13 cellular contexts compared by ENCODE assay signal in the genomic region with DNA sequence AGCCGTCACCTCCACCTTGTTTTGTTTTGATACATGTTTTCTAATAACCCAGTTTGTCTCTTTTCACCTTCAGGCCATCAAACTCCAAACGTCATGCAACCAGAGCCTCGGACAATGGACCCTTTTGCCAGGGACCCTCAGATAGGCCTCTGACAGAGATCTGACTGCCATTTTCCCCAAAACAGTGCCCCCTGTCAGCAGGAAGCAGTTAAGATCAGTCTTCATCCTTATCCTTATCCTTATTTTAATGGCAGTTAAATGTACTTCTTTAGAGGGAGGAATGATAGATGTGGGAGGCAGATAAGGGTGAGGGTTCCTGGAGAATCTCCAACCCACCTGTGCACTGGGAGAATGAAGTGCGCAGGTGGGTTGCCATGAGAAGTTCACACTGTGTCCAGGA.
A peak's percentile ranks its signal among the peaks of the same experiment; 100 is the strongest.
DNase-seq lines count a peak whose midpoint lies in the region; ATAC-seq and TF ChIP-seq lines count a peak whose summit lies in the region.
"Had no signal": no experiment of that assay in that cellular context is flagged by ENCODE, and none has a peak within 500 bp of the region (broad histone marks: within the 10 kb centered on the region; RNA-seq: fewer than 3 reads in every experiment).

No MANE protein-coding gene starts in this region.

- no peak overlapping the region for H3K4ac ChIP-seq in H9 (ENCODE audit: low read depth, low read length)

- no peak overlapping the region for H2BK120ac ChIP-seq in H9 (ENCODE audit: low read depth, low read length, poor library complexity, severe bottlenecking)

- peak; percentile 55 for TF ChIP-seq CTCF in H9 (conservative IDR thresholded peaks at IDR 0.05)
- no peak for TF ChIP-seq CTCF in WTC11 (IDR thresholded peaks at IDR 0.05)
- TF ChIP-seq CTCF in nephron progenitor cell (IDR thresholded peaks at IDR 0.05), result no peak
- no peak for TF ChIP-seq CTCF in psoas muscle (IDR thresholded peaks at IDR 0.05)

- H3K36me3 Mint-ChIP-seq in H9 (ENCODE audit: insufficient read depth in 1 of 3, low read depth in 3 of 3), result peaks cover 0 to 9% (median 6%) of the 10 kb centered on the region in 3 experiments; a peak in 3 of 7 replicates
- peaks cover 13% of the 10 kb centered on the region for H3K36me3 Mint-ChIP-seq in WTC11
- H3K36me3 Mint-ChIP-seq in nephron progenitor cell (ENCODE audit: low read depth), result peaks cover 4% of the 10 kb centered on the region
- H3K36me3 Mint-ChIP-seq: CD14-positive monocyte had no signal

- ATAC-seq in WTC11 (peak; percentile 53; the same call in 1 of the 2 replicates), psoas muscle (no peak)

- no peak overlapping the region for H2BK15ac ChIP-seq in H9 (ENCODE audit: low read depth, low read length)

- no peak overlapping the region for H2BK12ac ChIP-seq in H9 (ENCODE audit: insufficient read length, low read depth, low read length)

- H3K4me3 ChIP-seq in psoas muscle, result no peak overlapping the region

- H3K4me1 ChIP-seq in H9 (ENCODE audit: insufficient read depth, low read length) (no peaks in the 10 kb centered on the region), psoas muscle (no peaks in the 10 kb centered on the region)

- H3K79me1 ChIP-seq in H9 (ENCODE audit: insufficient read depth, low read depth, low read length, poor library complexity, severe bottlenecking), result no peaks in the 10 kb centered on the region

- H3K4me2 ChIP-seq in H9 (ENCODE audit: insufficient read depth, insufficient read length, low read length), result no peak overlapping the region

- H2BK20ac ChIP-seq in H9 (ENCODE audit: low read depth, low read length, poor library complexity, severe bottlenecking), result no peak overlapping the region

- no peak overlapping the region for H3K14ac ChIP-seq in H9 (ENCODE audit: insufficient read depth, low read length)

- H2AK5ac ChIP-seq in H9 (ENCODE audit: insufficient read length, low read length), result no peak overlapping the region

- DNase-seq in H9 (peak; percentile 31), WTC11 (ENCODE audit: low spot score) (peak; percentile 14), nephron progenitor cell (no peak), psoas muscle (no peak), NCI-H69 (lab: John Stamatoyannopoulos, UW) (no peak)
- DNase-seq in stimulated activated CD4-positive, alpha-beta T cell treated with anti-CD3 and anti-CD28 coated beads, Interleukin-4, amount 100 ng/mL, for 4 hours, result no peak
- DNase-seq: AML-193; CD4-positive, alpha-beta memory T cell; DMS153; DMS79; GDM1; KG1 had no signal

- no peak overlapping the region for H2BK5ac ChIP-seq in H9 (ENCODE audit: insufficient read length, low read length)

- H3K4me1 Mint-ChIP-seq in H9, result no peaks in the 10 kb centered on the region
- H3K4me1 Mint-ChIP-seq in WTC11, result no peaks in the 10 kb centered on the region
- no peaks in the 10 kb centered on the region for H3K4me1 Mint-ChIP-seq in nephron progenitor cell
- H3K4me1 Mint-ChIP-seq: CD14-positive monocyte; CD4-positive, alpha-beta memory T cell had no signal

- no peak overlapping the region for H4K8ac ChIP-seq in H9 (replicated peaks; ENCODE audit: insufficient read length, low read depth, low read length)

- WGBS in H9 (ENCODE audit: extremely low coverage, insufficient read length, low lambda C conversion rate), result no CpG with 5 or more reads among the region's 4 CpGs
- 79 to 89% (median 86%) methylated on average over 4 of the region's 4 CpGs for WGBS in psoas muscle, 3 donors

- H3K27me3 Mint-ChIP-seq in H9 (ENCODE audit: low read depth) (no peaks in the 10 kb centered on the region), WTC11 (ENCODE audit: low read depth) (no peaks in the 10 kb centered on the region; the same call in 1 of the 2 replicates), nephron progenitor cell (ENCODE audit: low read depth, poor library complexity) (no peaks in the 10 kb centered on the region)
- H3K27me3 Mint-ChIP-seq: CD4-positive, alpha-beta memory T cell had no signal

- H3K9me3 ChIP-seq in H9 (ENCODE audit: control insufficient read depth, low read depth, low read length), result no peaks in the 10 kb centered on the region
- peaks cover 9% of the 10 kb centered on the region for H3K9me3 ChIP-seq in psoas muscle

- H3K27ac ChIP-seq in H9 (ENCODE audit: insufficient read length, low read depth, low read length), result no peak overlapping the region
- no peak overlapping the region for H3K27ac ChIP-seq in psoas muscle

- intact Hi-C loops in psoas muscle (cut with DNase I), result no loop called here

- no peak overlapping the region for H4K5ac ChIP-seq in H9 (ENCODE audit: insufficient read length, low read depth, low read length)

- H3K18ac ChIP-seq in H9 (ENCODE audit: insufficient read length, low read depth, low read length), result no peak overlapping the region

- no peak overlapping the region for H3K56ac ChIP-seq in H9 (ENCODE audit: insufficient read length, low read depth, low read length)

- H3K4me3 Mint-ChIP-seq in H9, result no peak overlapping the region
- no peak overlapping the region for H3K4me3 Mint-ChIP-seq in WTC11
- H3K4me3 Mint-ChIP-seq in nephron progenitor cell, result no peak overlapping the region
- H3K4me3 Mint-ChIP-seq: CD14-positive monocyte; CD4-positive, alpha-beta memory T cell had no signal

- peaks cover 16 to 17% of the 10 kb centered on the region in 2 experiments; a peak in 3 of 5 replicates for H3K9me3 Mint-ChIP-seq in H9
- peaks cover 40% of the 10 kb centered on the region for H3K9me3 Mint-ChIP-seq in WTC11
- peaks cover 35% of the 10 kb centered on the region for H3K9me3 Mint-ChIP-seq in nephron progenitor cell

- no peaks in the 10 kb centered on the region for H3K79me2 ChIP-seq in H9 (ENCODE audit: insufficient read depth, low read length)

- no peaks in the 10 kb centered on the region for H3K27me3 ChIP-seq in H9 (ENCODE audit: insufficient read depth, low read length)
- H3K27me3 ChIP-seq in psoas muscle (ENCODE audit: insufficient read depth in 3 of 3, low read length in 2 of 3), result no peaks in the 10 kb centered on the region

- no peak overlapping the region for H2AFZ ChIP-seq in H9 (ENCODE audit: low read length)

- H3K9ac ChIP-seq in H9 (ENCODE audit: extremely low read depth, insufficient read length, low read length), result no peak overlapping the region

- no peak overlapping the region for H4K91ac ChIP-seq in H9 (ENCODE audit: insufficient read length, low read depth, low read length)

- H3T11ph ChIP-seq in H9 (ENCODE audit: low read length), result no peak overlapping the region

- CTCF ChIA-PET in WTC11 (lab: Charles Lee), result no interaction called here

- no peaks in the 10 kb centered on the region for H4K20me1 ChIP-seq in H9 (ENCODE audit: control insufficient read depth, insufficient read depth, insufficient read length)

- no peak overlapping the region for H3K27ac Mint-ChIP-seq in H9
- no peak overlapping the region for H3K27ac Mint-ChIP-seq in WTC11
- peak overlapping the region; percentile 36 for H3K27ac Mint-ChIP-seq in nephron progenitor cell
- H3K27ac Mint-ChIP-seq: CD14-positive monocyte; CD4-positive, alpha-beta memory T cell had no signal

- no peak overlapping the region for H3K23ac ChIP-seq in H9 (ENCODE audit: insufficient read length, low read depth, low read length)

- peaks cover 0 to 3% of the 10 kb centered on the region in 2 donors for H3K36me3 ChIP-seq in psoas muscle (ENCODE audit: insufficient read depth in 1 of 2, low read depth in 1 of 2)

- no peaks in the 10 kb centered on the region for H3K23me2 ChIP-seq in H9 (ENCODE audit: insufficient read length, low read depth, low read length, poor library complexity, severe bottlenecking)

- POLR2A ChIA-PET in WTC11 (lab: Charles Lee), result no interaction called here

TF ChIP-seq in WTC11, 78 proteins besides CTCF, POLR2A, EP300 and RAD21:
- TF ChIP-seq ZNF219 (CRISPR knock-in tag; IDR thresholded peaks at IDR 0.05; ENCODE audit: borderline replicate concordance), result no peak
- no peak for TF ChIP-seq OVOL2 (CRISPR knock-in tag; IDR thresholded peaks at IDR 0.05; ENCODE audit: borderline replicate concordance)
- TF ChIP-seq FOXP1 (CRISPR knock-in tag; IDR thresholded peaks at IDR 0.05; ENCODE audit: borderline replicate concordance), result no peak
- no peak for TF ChIP-seq ZNF671 (CRISPR knock-in tag; IDR thresholded peaks at IDR 0.05)
- TF ChIP-seq ZNF396 (CRISPR knock-in tag; IDR thresholded peaks at IDR 0.05; ENCODE audit: borderline replicate concordance), result no peak
- no peak for TF ChIP-seq HMGA2 (CRISPR knock-in tag; IDR thresholded peaks at IDR 0.05)
- TF ChIP-seq SOX15 (CRISPR knock-in tag; IDR thresholded peaks at IDR 0.05), result no peak
- no peak for TF ChIP-seq MYBL2 (CRISPR knock-in tag; IDR thresholded peaks at IDR 0.05)
- TF ChIP-seq MXD4 (CRISPR knock-in tag; IDR thresholded peaks at IDR 0.05; ENCODE audit: borderline replicate concordance), result no peak
- TF ChIP-seq, protein P1, sequence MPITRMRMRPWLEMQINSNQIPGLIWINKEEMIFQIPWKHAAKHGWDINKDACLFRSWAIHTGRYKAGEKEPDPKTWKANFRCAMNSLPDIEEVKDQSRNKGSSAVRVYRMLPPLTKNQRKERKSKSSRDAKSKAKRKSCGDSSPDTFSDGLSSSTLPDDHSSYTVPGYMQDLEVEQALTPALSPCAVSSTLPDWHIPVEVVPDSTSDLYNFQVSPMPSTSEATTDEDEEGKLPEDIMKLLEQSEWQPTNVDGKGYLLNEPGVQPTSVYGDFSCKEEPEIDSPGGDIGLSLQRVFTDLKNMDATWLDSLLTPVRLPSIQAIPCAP (CRISPR knock-in tag; IDR thresholded peaks at IDR 0.05), result no peak
- no peak for TF ChIP-seq RELA (CRISPR knock-in tag; IDR thresholded peaks at IDR 0.05; ENCODE audit: borderline replicate concordance)
- no peak for TF ChIP-seq ZNF232 (CRISPR knock-in tag; IDR thresholded peaks at IDR 0.05)
TF ChIP-seq in WTC11: peak in this region for 0.

Comparison
In these comparisons a context has a peak if more than half of its experiments do, and no peak if none do; other contexts are left out.
1. DNase-seq: peak in H9 (single experiment) and WTC11 (single experiment); none in nephron progenitor cell (single experiment), stimulated activated CD4-positive, alpha-beta T cell treated with anti-CD3 and anti-CD28 coated beads, Interleukin-4, amount 100 ng/mL, for 4 hours (0 of 2), psoas muscle (0 of 2) and NCI-H69 (single experiment).